ENCODE assay signal across 21 cellular contexts in the genomic region with DNA sequence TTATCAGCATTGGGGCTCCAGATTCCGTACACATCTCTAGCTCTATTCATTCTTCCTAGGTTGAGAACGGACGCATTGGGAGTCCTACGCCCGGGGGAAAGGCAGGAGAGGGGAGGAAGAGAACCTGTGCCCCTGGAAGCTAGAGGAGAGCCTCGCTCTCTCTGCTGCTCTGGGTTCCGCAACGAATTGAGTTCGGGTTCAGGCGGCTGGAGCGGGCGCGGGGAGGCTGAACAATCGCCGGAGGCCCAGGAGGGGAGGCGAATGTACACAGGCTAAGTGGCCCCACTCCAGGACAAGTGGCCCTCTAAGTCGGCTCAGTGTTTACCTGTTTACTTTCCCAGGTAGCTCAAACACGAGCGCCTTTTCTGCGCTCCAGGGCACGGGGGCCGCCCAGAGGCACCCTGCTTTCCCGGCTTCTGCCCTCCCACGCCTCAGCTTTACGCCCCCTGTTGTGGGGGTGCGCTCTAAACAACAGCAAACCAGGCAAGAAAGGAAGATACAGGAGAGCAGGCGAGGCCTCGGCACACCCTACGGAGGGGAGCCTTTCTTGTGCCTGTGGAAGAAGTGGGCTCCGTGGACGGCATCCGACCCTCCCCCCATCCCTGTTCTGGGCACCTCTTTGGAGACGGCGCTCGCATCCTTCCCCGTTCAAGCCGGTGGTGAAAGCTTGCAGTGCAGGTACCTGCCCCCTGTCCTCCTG. TPM values are rescaled to one million over a fixed set of nuclear protein-coding genes. Genes with fewer than 3 reads are reported as not detected.
DNase-seq lines count a peak whose midpoint lies in the region; ATAC-seq and TF ChIP-seq lines count a peak whose summit lies in the region.
"Had no signal": no experiment of that assay in that cellular context is flagged by ENCODE, and none has a peak within 500 bp of the region (broad histone marks: within the 10 kb centered on the region; RNA-seq: fewer than 3 reads in every experiment).

No MANE protein-coding gene starts in this region.

- H3K9me3 Mint-ChIP-seq in MCF 10A (ENCODE audit: unreplicated experiment) (no peaks in the 10 kb centered on the region), glutamatergic neuron (ENCODE audit: unreplicated experiment) (peaks cover 23% of the 10 kb centered on the region)

- intact Hi-C loops in MCF 10A (cut with micrococcal nuclease) = no loop called here

- H3K4me1 ChIP-seq in upper lobe of left lung = peaks cover 28 to 76% (median 41%) of the 10 kb centered on the region in 4 donors

- CTCF ChIA-PET in MCF 10A (lab: Yijun Ruan, JAX) = interaction anchor here (0.6 to 2.9 kb wide), 14 partner anchors 11 to 1194 kb away, joined by 3 to 14 read pairs (median 4); no protein-coding TSS in a partner anchor

- no peaks in the 10 kb centered on the region for H3K36me3 ChIP-seq in upper lobe of left lung
- H3K36me3 ChIP-seq in brain microvascular endothelial cell (replicated peaks) = no peaks in the 10 kb centered on the region
- H3K36me3 ChIP-seq: heart left ventricle, MG63, suprapubic skin had no signal

- BruUV-seq in MCF 10A (replicated peaks; lab: Mats Ljungman, UMichigan) = no TSS peak

- peaks cover 68% of the 10 kb centered on the region for H3K27me3 Mint-ChIP-seq in MCF 10A (ENCODE audit: insufficient read depth, unreplicated experiment)
- H3K27me3 Mint-ChIP-seq in glutamatergic neuron (ENCODE audit: unreplicated experiment) = peaks cover 46% of the 10 kb centered on the region

- H3K27ac ChIP-seq in upper lobe of left lung (no peak overlapping the region), brain microvascular endothelial cell (no peak overlapping the region)
- H3K27ac ChIP-seq: heart left ventricle, suprapubic skin had no signal

- H3K27ac Mint-ChIP-seq in MCF 10A (ENCODE audit: low read depth, unreplicated experiment) (no peak overlapping the region), glutamatergic neuron (ENCODE audit: unreplicated experiment) (no peak overlapping the region)
- H3K27ac Mint-ChIP-seq: activated CD4-positive, alpha-beta T cell treated with anti-CD3 and anti-CD28 coated beads for 36 hours; B cell had no signal

- TF ChIP-seq POLR2A in upper lobe of left lung (IDR thresholded peaks at IDR 0.05) = no peak

- POLR2A ChIA-PET in MCF 10A (lab: Yijun Ruan, JAX) = no interaction called here

- TF ChIP-seq EP300 in upper lobe of left lung (IDR thresholded peaks at IDR 0.05) = no peak

- in situ Hi-C loops in T47D (cut with HindIII; ENCODE audit: low pct_unique_long_range_greater_than_20kb, low sequenced_read_pairs) = no loop called here
- in situ Hi-C loops in brain microvascular endothelial cell (cut with HindIII; ENCODE audit: low pct_ligation_motif_present, low sequenced_read_pairs) = no loop called here

- WGBS in upper lobe of left lung, 2 donors = 0 to 4% methylated on average over 4 to 37 of the region's 37 CpGs

- H3K4me3 Mint-ChIP-seq in MCF 10A (ENCODE audit: unreplicated experiment) (no peak overlapping the region), glutamatergic neuron (ENCODE audit: unreplicated experiment) (peak overlapping the region; percentile 82)
- H3K4me3 Mint-ChIP-seq: activated CD4-positive, alpha-beta T cell treated with anti-CD3 and anti-CD28 coated beads for 36 hours; B cell had no signal

- ATAC-seq in upper lobe of left lung (ENCODE audit: low FRiP score in 2 of 2) = peak; percentile 24 to 70
- ATAC-seq: activated CD4-positive, alpha-beta T cell treated with anti-CD3 and anti-CD28 coated beads for 36 hours had no signal

- DNase-seq in T47D (ENCODE audit: low read depth in 1 of 2, low spot score in 1 of 2) = peak; percentile 50 to 77
- DNase-seq in MCF 10A (ENCODE audit: unreplicated experiment) = no peak
- peak; percentile 89 for DNase-seq in NCI-H2029 (lab: John Stamatoyannopoulos, UW)
- no peak for DNase-seq in glutamatergic neuron
- peak; percentile 58 to 75 for DNase-seq in upper lobe of left lung
- DNase-seq in midbrain (lab: John Stamatoyannopoulos, UW) = no peak
- DNase-seq in brain microvascular endothelial cell = no peak
- no peak for DNase-seq in effector CD4-positive, alpha-beta T cell
- DNase-seq: activated CD4-positive, alpha-beta T cell treated with anti-CD3 and anti-CD28 coated beads for 36 hours; amniotic stem cell; DND-41; heart left ventricle; kidney; MG63; NCI-H446 treated with DMSO at 0.1 percent for 48 hours; stimulated activated CD4-positive, alpha-beta T cell treated with anti-CD3 and anti-CD28 coated beads, Interleukin-15, amount 100 ng/mL, for 24 hours had no signal

- H3K4me1 Mint-ChIP-seq in MCF 10A (ENCODE audit: insufficient read depth, unreplicated experiment) (peaks cover 5% of the 10 kb centered on the region), glutamatergic neuron (ENCODE audit: low read depth, unreplicated experiment) (peaks cover 12% of the 10 kb centered on the region)

- H3K9me3 ChIP-seq in upper lobe of left lung = no peaks in the 10 kb centered on the region
- H3K9me3 ChIP-seq: heart left ventricle, MG63, suprapubic skin had no signal

- H3K27me3 ChIP-seq in upper lobe of left lung (peaks cover 6 to 100% (median 64%) of the 10 kb centered on the region in 4 donors), brain microvascular endothelial cell (replicated peaks) (peaks cover 89% of the 10 kb centered on the region)

- TF ChIP-seq CTCF in MCF 10A (IDR thresholded peaks at IDR 0.05; ENCODE audit: unreplicated experiment) (no peak), glutamatergic neuron (IDR thresholded peaks at IDR 0.05; ENCODE audit: partially characterized antibody, unreplicated experiment) (no peak), upper lobe of left lung (IDR thresholded peaks at IDR 0.05) (no peak), brain microvascular endothelial cell (IDR thresholded peaks at IDR 0.05; ENCODE audit: low read depth, low read length, missing control alignments) (no peak)

- H3K36me3 Mint-ChIP-seq in MCF 10A (ENCODE audit: insufficient read depth, unreplicated experiment) = no peaks in the 10 kb centered on the region
- H3K36me3 Mint-ChIP-seq in glutamatergic neuron (ENCODE audit: unreplicated experiment) = no peaks in the 10 kb centered on the region

- H3K4me3 ChIP-seq in upper lobe of left lung (no peak overlapping the region), brain microvascular endothelial cell (ENCODE audit: low read depth, low read length) (no peak overlapping the region)
- H3K4me3 ChIP-seq: heart left ventricle, MG63, suprapubic skin had no signal

RNA-seq across cellular contexts. Expression of gene NKX2-2, which starts 4.6 kb away (rescaled TPM):
- not detected in 2 replicates for total RNA-seq in MCF 10A (2022)
- 1.2 TPM for total RNA-seq in glutamatergic neuron (ENCODE audit: unreplicated experiment)
- total RNA-seq in upper lobe of left lung = not detected
- total RNA-seq: activated CD4-positive, alpha-beta T cell treated with anti-CD3 and anti-CD28 coated beads for 36 hours; B cell; chondrocyte; HT-29; kidney; mucosa of gallbladder; suprapubic skin had no signal

Comparison
In these comparisons a context has a peak if more than half of its experiments do, and no peak if none do; other contexts are left out.
1. DNase-seq: peak in T47D (2 of 2), NCI-H2029 (single experiment) and upper lobe of left lung (2 of 2); none in MCF 10A (single experiment), glutamatergic neuron (single experiment), midbrain (single experiment), brain microvascular endothelial cell (single experiment) and effector CD4-positive, alpha-beta T cell (single experiment).